Comparison of ENCODE assay signal across 35 cellular contexts in the genomic region with DNA sequence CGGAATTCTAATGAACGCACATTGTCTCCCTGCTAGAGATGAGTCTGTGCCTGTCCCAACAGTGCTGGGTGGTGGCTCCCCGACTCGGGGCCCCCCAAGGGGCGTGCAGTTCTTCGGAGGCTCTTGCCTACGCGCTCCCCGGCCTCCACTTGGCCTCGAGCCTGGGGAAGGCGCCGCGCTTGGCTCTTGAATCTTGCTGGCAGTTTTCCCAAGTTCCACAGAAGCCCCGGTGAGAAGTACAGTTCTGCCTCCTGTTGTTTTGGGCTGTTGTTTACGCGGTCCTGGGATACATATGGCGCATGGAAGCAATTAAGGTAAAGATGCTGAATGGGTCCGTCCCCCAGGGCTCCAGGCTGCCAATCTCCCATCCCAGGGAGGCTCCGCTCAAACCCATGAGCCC. TPM values are rescaled to one million over a fixed set of nuclear protein-coding genes. Genes with fewer than 3 reads are reported as not detected.
A peak's percentile ranks its signal among the peaks of the same experiment; 100 is the strongest.
DNase-seq lines count a peak whose midpoint lies in the region; ATAC-seq, FAIRE-seq and TF ChIP-seq lines count a peak whose summit lies in the region.
"Had no signal": no experiment of that assay in that cellular context is flagged by ENCODE, and none has a peak within 500 bp of the region (broad histone marks: within the 10 kb centered on the region; RNA-seq: fewer than 3 reads in every experiment).

No MANE protein-coding gene starts in this region.

- intact Hi-C loops in pancreas (cut with DNase I), result no loop called here

- no peak for FAIRE-seq in pancreas (lab: Jason Lieb, UNC)
- FAIRE-seq: D721Med, endometrium, G401.6, RCC 7860 had no signal

- no peaks in the 10 kb centered on the region for H3K4me1 ChIP-seq in pancreas
- H3K4me1 ChIP-seq: BLaER1, heart left ventricle, left ventricle myocardium inferior, right atrium auricular region had no signal

- no peaks in the 10 kb centered on the region for H3K4me1 Mint-ChIP-seq in T-helper 17 cell
- H3K4me1 Mint-ChIP-seq: IgD-negative memory B cell had no signal

- no peak overlapping the region for H3K27ac ChIP-seq in pancreas
- H3K27ac ChIP-seq: BLaER1, heart left ventricle, left ventricle myocardium inferior, ovary, right atrium auricular region, SJSA1, stomach, transverse colon had no signal

- WGBS in pancreas, 2 donors, result 48 to 67% methylated on average over 19 of the region's 19 CpGs

- DNase-seq in COR-L47 (lab: John Stamatoyannopoulos, UW) (peak; percentile 25), H4 (ENCODE audit: low spot score) (peak; percentile 27), NCI-H524 treated with DMSO at 0.1 percent for 48 hours (lab: John Stamatoyannopoulos, UW) (peak; percentile 51), fibroblast of mammary gland (ENCODE audit: low read depth) (peak; percentile 28), T1000 (lab: John Stamatoyannopoulos, UW) (no peak), T-helper 17 cell (no peak), pancreas (no peak)
- DNase-seq in activated T-cell treated with anti-CD3 and anti-CD28 coated beads, Interleukin-2, amount 50 U/mL, for 48 hours, result no peak
- DNase-seq: ACHN; cortex of kidney; HCEC 1CT; heart left ventricle; left ventricle myocardium inferior; MG63; midbrain; NCI-H1436 treated with DMSO at 0.1 percent for 48 hours; NCI-H2227 treated with DMSO at 0.1 percent for 48 hours; NK-92 treated with Interleukin-12 subunit alpha and Interleukin-12 subunit beta, amount 100 ng/mL, for 24 hours; stimulated activated CD4-positive, alpha-beta T cell treated with anti-CD3 and anti-CD28 coated beads, Interleukin-12 subunit alpha, Interleukin-12 subunit beta, amount 100 ng/mL, for 4 hours; stomach; T-helper 2 cell; transverse colon had no signal

- ATAC-seq in T-helper 17 cell, result no peak
- no peak for ATAC-seq in pancreas
- ATAC-seq: heart left ventricle; natural killer cell treated with Interleukin-12 subunit alpha and Interleukin-12 subunit beta and Interleukin-15 and Interleukin-18, amount 100 ng/mL, for 72 hours had no signal

- H3K27me3 Mint-ChIP-seq in T-helper 17 cell, result peaks cover 10% of the 10 kb centered on the region

- no peak overlapping the region for H3K4me3 Mint-ChIP-seq in T-helper 17 cell
- H3K4me3 Mint-ChIP-seq: activated naive CD8-positive, alpha-beta T cell; IgD-negative memory B cell; natural killer cell treated with Interleukin-12 subunit alpha and Interleukin-12 subunit beta and Interleukin-15 and Interleukin-18, amount 100 ng/mL, for 72 hours had no signal

- no peaks in the 10 kb centered on the region for H3K36me3 ChIP-seq in pancreas
- H3K36me3 ChIP-seq: BLaER1, heart left ventricle, left ventricle myocardium inferior, MG63, ovary, right atrium auricular region, SJSA1, stomach, transverse colon had no signal

- TF ChIP-seq CTCF in fibroblast of mammary gland (conservative IDR thresholded peaks at IDR 0.05; ENCODE audit: control insufficient read depth, insufficient read depth, low read depth, low read length), result no peak
- TF ChIP-seq CTCF in pancreas (IDR thresholded peaks at IDR 0.05), result no peak

- no peaks in the 10 kb centered on the region for H3K36me3 Mint-ChIP-seq in T-helper 17 cell (ENCODE audit: low read depth)
- H3K36me3 Mint-ChIP-seq: activated naive CD8-positive, alpha-beta T cell; brain; IgD-negative memory B cell; natural killer cell treated with Interleukin-12 subunit alpha and Interleukin-12 subunit beta and Interleukin-15 and Interleukin-18, amount 100 ng/mL, for 72 hours had no signal

- H3K9me3 ChIP-seq in T-helper 17 cell (ENCODE audit: control insufficient read depth, low read length, poor library complexity, severe bottlenecking) (no peaks in the 10 kb centered on the region), pancreas (no peaks in the 10 kb centered on the region)
- H3K9me3 ChIP-seq: BLaER1, heart left ventricle, left ventricle myocardium inferior, MG63, ovary, right atrium auricular region, SJSA1, stomach, transverse colon had no signal

- no peaks in the 10 kb centered on the region for H3K27me3 ChIP-seq in pancreas
- H3K27me3 ChIP-seq: MG63, ovary, right atrium auricular region had no signal

- H3K4me3 ChIP-seq in fibroblast of mammary gland (ENCODE audit: control insufficient read depth, low read depth, low read length) (no peak overlapping the region), pancreas (no peak overlapping the region)
- H3K4me3 ChIP-seq: BLaER1, heart left ventricle, left ventricle myocardium inferior, MG63, ovary, right atrium auricular region, SJSA1, stomach, transverse colon had no signal

- no peak overlapping the region for H3K27ac Mint-ChIP-seq in T-helper 17 cell
- H3K27ac Mint-ChIP-seq: activated naive CD8-positive, alpha-beta T cell; activated T-helper 2 cell treated with anti-CD3 and anti-CD28 coated beads, Interferon-gamma antibody, Interleukin-2, Interleukin-4, amounts not matched to agents 10 μg/mL and 5 μg/mL and 100 μg/mL, durations not matched to agents 14 hours and 24 hours and 36 hours; IgD-negative memory B cell; natural killer cell treated with Interleukin-12 subunit alpha and Interleukin-12 subunit beta and Interleukin-15 and Interleukin-18, amount 100 ng/mL, for 72 hours had no signal

RNA-seq across cellular contexts. Expression of gene UNCX, which starts 32.6 kb away (rescaled TPM):
- not detected in 2 replicates for total RNA-seq in H4 (2014; rRNA removed; shearing (Covaris generic))
- total RNA-seq in T-helper 17 cell, result not detected
- not detected for total RNA-seq in pancreas
- polyA plus RNA-seq in pancreas, result not detected
- total RNA-seq: activated T-helper 2 cell treated with anti-CD3 and anti-CD28 coated beads, Interferon-gamma antibody, Interleukin-2, Interleukin-4, amounts not matched to agents 10 μg/mL and 5 μg/mL and 100 μg/mL, durations not matched to agents 14 hours and 24 hours and 36 hours; heart left ventricle; left ventricle myocardium inferior; natural killer cell treated with Interleukin-12 subunit alpha and Interleukin-12 subunit beta and Interleukin-15 and Interleukin-18, amount 100 ng/mL, for 72 hours; ovary; right atrium auricular region; SJSA1; stomach; transverse colon had no signal
- polyA plus RNA-seq: heart left ventricle, IgD-negative memory B cell, ovary, stomach had no signal

RNA-seq across cellular contexts. Expression of gene ZFAND2A, which starts 40.0 kb away (rescaled TPM):
- 41.1 and 52.5 TPM in 2 replicates for total RNA-seq in H4 (2014; rRNA removed; shearing (Covaris generic))
- total RNA-seq in T-helper 17 cell (10 to 100 TPM; 73.6 to 87.8 TPM), pancreas (10 to 100 TPM in 3 of 6 donors, 1 to 10 TPM in 3; 6.1 to 21.7 (median 10.3) TPM)
- polyA plus RNA-seq in pancreas, result 10 to 100 TPM; 31.9 to 35.0 TPM

Comparison
In these comparisons a context has a peak if more than half of its experiments do, and no peak if none do; other contexts are left out.
1. DNase-seq: peak in COR-L47 (single experiment), H4 (single experiment), NCI-H524 treated with DMSO at 0.1 percent for 48 hours (single experiment) and fibroblast of mammary gland (single experiment); none in T1000 (single experiment), T-helper 17 cell (0 of 3), activated T-cell treated with anti-CD3 and anti-CD28 coated beads, Interleukin-2, amount 50 U/mL, for 48 hours (0 of 2) and pancreas (0 of 6).